In the genomic region with DNA sequence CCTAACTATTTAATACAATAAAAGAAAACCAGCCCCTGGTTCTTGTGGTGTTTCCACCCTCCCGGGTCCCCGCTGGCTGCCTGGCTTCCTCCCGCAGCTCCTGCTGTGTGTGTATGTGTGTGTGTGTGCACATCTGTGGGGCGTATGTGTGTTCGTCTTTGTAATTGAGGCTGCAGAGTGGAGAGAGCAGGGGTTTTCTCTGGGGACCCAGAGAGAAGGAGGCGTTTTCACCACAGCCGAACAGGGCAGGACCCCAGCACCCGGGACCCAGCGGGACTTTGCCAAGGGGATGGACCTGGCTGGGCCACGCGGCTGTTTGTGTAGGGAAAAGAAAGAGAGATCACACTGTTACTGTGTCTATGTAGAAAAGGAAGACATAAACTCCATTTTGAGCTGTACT, we compare ENCODE assay signal across 1 cellular context.
TF ChIP-seq lines count a peak whose summit lies in the region.

No MANE protein-coding gene starts in this region.

TF ChIP-seq in WTC11, 78 proteins besides CTCF, POLR2A, EP300 and RAD21 (continued from another document):
- TF ChIP-seq, protein P1, sequence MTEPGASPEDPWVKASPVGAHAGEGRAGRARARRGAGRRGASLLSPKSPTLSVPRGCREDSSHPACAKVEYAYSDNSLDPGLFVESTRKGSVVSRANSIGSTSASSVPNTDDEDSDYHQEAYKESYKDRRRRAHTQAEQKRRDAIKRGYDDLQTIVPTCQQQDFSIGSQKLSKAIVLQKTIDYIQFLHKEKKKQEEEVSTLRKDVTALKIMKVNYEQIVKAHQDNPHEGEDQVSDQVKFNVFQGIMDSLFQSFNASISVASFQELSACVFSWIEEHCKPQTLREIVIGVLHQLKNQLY (CRISPR knock-in tag; IDR thresholded peaks at IDR 0.05), result no peak
- no peak for TF ChIP-seq ZBTB21 (CRISPR knock-in tag; IDR thresholded peaks at IDR 0.05; ENCODE audit: borderline replicate concordance)
- TF ChIP-seq, protein P2, sequence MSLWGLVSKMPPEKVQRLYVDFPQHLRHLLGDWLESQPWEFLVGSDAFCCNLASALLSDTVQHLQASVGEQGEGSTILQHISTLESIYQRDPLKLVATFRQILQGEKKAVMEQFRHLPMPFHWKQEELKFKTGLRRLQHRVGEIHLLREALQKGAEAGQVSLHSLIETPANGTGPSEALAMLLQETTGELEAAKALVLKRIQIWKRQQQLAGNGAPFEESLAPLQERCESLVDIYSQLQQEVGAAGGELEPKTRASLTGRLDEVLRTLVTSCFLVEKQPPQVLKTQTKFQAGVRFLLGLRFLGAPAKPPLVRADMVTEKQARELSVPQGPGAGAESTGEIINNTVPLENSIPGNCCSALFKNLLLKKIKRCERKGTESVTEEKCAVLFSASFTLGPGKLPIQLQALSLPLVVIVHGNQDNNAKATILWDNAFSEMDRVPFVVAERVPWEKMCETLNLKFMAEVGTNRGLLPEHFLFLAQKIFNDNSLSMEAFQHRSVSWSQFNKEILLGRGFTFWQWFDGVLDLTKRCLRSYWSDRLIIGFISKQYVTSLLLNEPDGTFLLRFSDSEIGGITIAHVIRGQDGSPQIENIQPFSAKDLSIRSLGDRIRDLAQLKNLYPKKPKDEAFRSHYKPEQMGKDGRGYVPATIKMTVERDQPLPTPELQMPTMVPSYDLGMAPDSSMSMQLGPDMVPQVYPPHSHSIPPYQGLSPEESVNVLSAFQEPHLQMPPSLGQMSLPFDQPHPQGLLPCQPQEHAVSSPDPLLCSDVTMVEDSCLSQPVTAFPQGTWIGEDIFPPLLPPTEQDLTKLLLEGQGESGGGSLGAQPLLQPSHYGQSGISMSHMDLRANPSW (CRISPR knock-in tag; conservative IDR thresholded peaks at IDR 0.05; ENCODE audit: low read depth), result no peak
- TF ChIP-seq, protein P3, sequence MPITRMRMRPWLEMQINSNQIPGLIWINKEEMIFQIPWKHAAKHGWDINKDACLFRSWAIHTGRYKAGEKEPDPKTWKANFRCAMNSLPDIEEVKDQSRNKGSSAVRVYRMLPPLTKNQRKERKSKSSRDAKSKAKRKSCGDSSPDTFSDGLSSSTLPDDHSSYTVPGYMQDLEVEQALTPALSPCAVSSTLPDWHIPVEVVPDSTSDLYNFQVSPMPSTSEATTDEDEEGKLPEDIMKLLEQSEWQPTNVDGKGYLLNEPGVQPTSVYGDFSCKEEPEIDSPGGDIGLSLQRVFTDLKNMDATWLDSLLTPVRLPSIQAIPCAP (CRISPR knock-in tag; IDR thresholded peaks at IDR 0.05), result no peak
- TF ChIP-seq NR1H2 (CRISPR knock-in tag; IDR thresholded peaks at IDR 0.05), result no peak
- TF ChIP-seq PRRX2 (CRISPR knock-in tag; IDR thresholded peaks at IDR 0.05), result no peak
- TF ChIP-seq, protein P4, sequence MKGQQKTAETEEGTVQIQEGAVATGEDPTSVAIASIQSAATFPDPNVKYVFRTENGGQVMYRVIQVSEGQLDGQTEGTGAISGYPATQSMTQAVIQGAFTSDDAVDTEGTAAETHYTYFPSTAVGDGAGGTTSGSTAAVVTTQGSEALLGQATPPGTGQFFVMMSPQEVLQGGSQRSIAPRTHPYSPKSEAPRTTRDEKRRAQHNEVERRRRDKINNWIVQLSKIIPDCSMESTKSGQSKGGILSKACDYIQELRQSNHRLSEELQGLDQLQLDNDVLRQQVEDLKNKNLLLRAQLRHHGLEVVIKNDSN (CRISPR knock-in tag; IDR thresholded peaks at IDR 0.05), result no peak
- TF ChIP-seq ESRRA (CRISPR knock-in tag; IDR thresholded peaks at IDR 0.05; ENCODE audit: borderline replicate concordance), result no peak
- TF ChIP-seq, protein P5, sequence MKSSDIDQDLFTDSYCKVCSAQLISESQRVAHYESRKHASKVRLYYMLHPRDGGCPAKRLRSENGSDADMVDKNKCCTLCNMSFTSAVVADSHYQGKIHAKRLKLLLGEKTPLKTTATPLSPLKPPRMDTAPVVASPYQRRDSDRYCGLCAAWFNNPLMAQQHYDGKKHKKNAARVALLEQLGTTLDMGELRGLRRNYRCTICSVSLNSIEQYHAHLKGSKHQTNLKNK (CRISPR knock-in tag; IDR thresholded peaks at IDR 0.05), result no peak
